Comparison of ENCODE assay signal across 13 cellular contexts in the genomic region with DNA sequence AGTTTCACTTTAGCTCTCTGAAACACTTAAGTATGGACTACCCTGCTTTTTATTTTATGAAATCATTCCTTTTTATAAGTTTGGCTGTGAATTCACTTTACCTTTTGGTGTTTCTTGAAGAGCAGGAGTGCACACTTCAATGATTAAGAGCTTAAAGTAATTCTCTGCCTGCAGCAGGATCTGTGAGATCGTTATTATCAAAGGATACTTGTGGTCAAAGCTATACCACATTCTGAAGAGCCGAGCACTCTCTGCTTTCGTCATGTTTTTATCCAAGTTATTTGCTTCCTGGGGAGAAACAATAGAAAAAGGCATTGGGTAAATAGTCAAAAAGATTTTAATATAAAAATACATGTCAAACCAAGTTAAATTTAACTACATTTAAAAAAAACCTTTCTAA.
A peak's percentile ranks its signal among the peaks of the same experiment; 100 is the strongest.
DNase-seq lines count a peak whose midpoint lies in the region; ATAC-seq and TF ChIP-seq lines count a peak whose summit lies in the region.
"Had no signal": no experiment of that assay in that cellular context is flagged by ENCODE, and none has a peak within 500 bp of the region (broad histone marks: within the 10 kb centered on the region; RNA-seq: fewer than 3 reads in every experiment).

No MANE protein-coding gene starts in this region.

- H3K4me3 ChIP-seq in brain microvascular endothelial cell (ENCODE audit: low read depth, low read length) (no peak overlapping the region), MG63 (no peak overlapping the region)
- H3K4me3 ChIP-seq: colonic mucosa, gastrocnemius medialis had no signal

- TF ChIP-seq CTCF in brain microvascular endothelial cell (IDR thresholded peaks at IDR 0.05; ENCODE audit: low read depth, low read length, missing control alignments), result no peak

- H3K27me3 ChIP-seq in brain microvascular endothelial cell (replicated peaks) (no peaks in the 10 kb centered on the region), MG63 (no peaks in the 10 kb centered on the region)
- H3K27me3 ChIP-seq: colonic mucosa, gastrocnemius medialis had no signal

- peaks cover 6% of the 10 kb centered on the region for H3K9me3 Mint-ChIP-seq in activated CD4-positive, alpha-beta T cell treated with anti-CD3 and anti-CD28 coated beads, Interleukin-2, amount 10 ng/mL, durations not matched to agents 7 days and 5 days
- H3K9me3 Mint-ChIP-seq: activated T-cell treated with anti-CD3 and anti-CD28 coated beads, Interleukin-2, amount 50 U/mL, for 4 hours had no signal

- CTCF ChIA-PET in activated CD4-positive, alpha-beta T cell treated with anti-CD3 and anti-CD28 coated beads, Interleukin-2, amount 10 ng/mL, durations not matched to agents 7 days and 5 days (lab: Charles Lee), result interaction anchor here (1.6 kb wide), 1 partner anchor 12 kb away, joined by 4 read pairs; no protein-coding TSS in a partner anchor

- H3K36me3 Mint-ChIP-seq in activated CD4-positive, alpha-beta T cell treated with anti-CD3 and anti-CD28 coated beads, Interleukin-2, amount 10 ng/mL, durations not matched to agents 7 days and 5 days (ENCODE audit: low read depth), result peaks cover 7% of the 10 kb centered on the region

- peak overlapping the region; percentile 46 for H3K27ac ChIP-seq in brain microvascular endothelial cell
- H3K27ac ChIP-seq: colonic mucosa, gastrocnemius medialis had no signal

- no peaks in the 10 kb centered on the region for H3K27me3 Mint-ChIP-seq in activated CD4-positive, alpha-beta T cell treated with anti-CD3 and anti-CD28 coated beads, Interleukin-2, amount 10 ng/mL, durations not matched to agents 7 days and 5 days

- no peak for DNase-seq in activated CD4-positive, alpha-beta T cell treated with anti-CD3 and anti-CD28 coated beads, Interleukin-2, amount 10 ng/mL, durations not matched to agents 7 days and 5 days
- DNase-seq in activated CD4-positive, alpha-beta T cell treated with anti-CD3 and anti-CD28 coated beads for 4 hours, result no peak
- DNase-seq in OCI-M1 (lab: John Stamatoyannopoulos, UW) (peak; percentile 56), brain microvascular endothelial cell (peak; percentile 74), non-pigmented ciliary epithelial cell (ENCODE audit: low read depth) (peak; percentile 57), MG63 (no peak)
- DNase-seq: activated T-cell treated with anti-CD3 and anti-CD28 coated beads, Interleukin-2, amount 50 U/mL, for 4 hours; colonic mucosa; gastrocnemius medialis; left cardiac atrium had no signal

- ATAC-seq in GM19328 (IDR thresholded peaks at IDR 0.05; ENCODE audit: unreplicated experiment), result no peak
- no peak for ATAC-seq in GM19463 (IDR thresholded peaks at IDR 0.05; ENCODE audit: unreplicated experiment)
- ATAC-seq: activated T-cell treated with anti-CD3 and anti-CD28 coated beads, Interleukin-2, amount 50 U/mL, for 4 hours; gastrocnemius medialis; left cardiac atrium; Panc1 had no signal

- H3K9me3 ChIP-seq in MG63, result no peaks in the 10 kb centered on the region
- H3K9me3 ChIP-seq: colonic mucosa, gastrocnemius medialis had no signal

- peak overlapping the region; percentile 29 for H3K4me3 Mint-ChIP-seq in activated CD4-positive, alpha-beta T cell treated with anti-CD3 and anti-CD28 coated beads, Interleukin-2, amount 10 ng/mL, durations not matched to agents 7 days and 5 days
- H3K4me3 Mint-ChIP-seq: activated T-cell treated with anti-CD3 and anti-CD28 coated beads, Interleukin-2, amount 50 U/mL, for 4 hours had no signal

- in situ Hi-C loops in brain microvascular endothelial cell (cut with HindIII; ENCODE audit: low pct_ligation_motif_present, low sequenced_read_pairs), result no loop called here

- no peaks in the 10 kb centered on the region for H3K36me3 ChIP-seq in brain microvascular endothelial cell (replicated peaks)
- no peaks in the 10 kb centered on the region for H3K36me3 ChIP-seq in MG63
- H3K36me3 ChIP-seq: colonic mucosa, gastrocnemius medialis had no signal

- H3K27ac Mint-ChIP-seq in activated CD4-positive, alpha-beta T cell treated with anti-CD3 and anti-CD28 coated beads, Interleukin-2, amount 10 ng/mL, durations not matched to agents 7 days and 5 days, result peak overlapping the region; percentile 38

- peaks cover 24% of the 10 kb centered on the region for H3K4me1 Mint-ChIP-seq in activated CD4-positive, alpha-beta T cell treated with anti-CD3 and anti-CD28 coated beads, Interleukin-2, amount 10 ng/mL, durations not matched to agents 7 days and 5 days

- POLR2A ChIA-PET in activated CD4-positive, alpha-beta T cell treated with anti-CD3 and anti-CD28 coated beads, Interleukin-2, amount 10 ng/mL, durations not matched to agents 7 days and 5 days (lab: Charles Lee), result no interaction called here

Comparison
In these comparisons a context has a peak if more than half of its experiments do, and no peak if none do; other contexts are left out.
1. DNase-seq: peak in OCI-M1 (single experiment), brain microvascular endothelial cell (single experiment) and non-pigmented ciliary epithelial cell (single experiment); none in activated CD4-positive, alpha-beta T cell treated with anti-CD3 and anti-CD28 coated beads, Interleukin-2, amount 10 ng/mL, durations not matched to agents 7 days and 5 days (single experiment), activated CD4-positive, alpha-beta T cell treated with anti-CD3 and anti-CD28 coated beads for 4 hours (0 of 2) and MG63 (single experiment).